In the genomic region with DNA sequence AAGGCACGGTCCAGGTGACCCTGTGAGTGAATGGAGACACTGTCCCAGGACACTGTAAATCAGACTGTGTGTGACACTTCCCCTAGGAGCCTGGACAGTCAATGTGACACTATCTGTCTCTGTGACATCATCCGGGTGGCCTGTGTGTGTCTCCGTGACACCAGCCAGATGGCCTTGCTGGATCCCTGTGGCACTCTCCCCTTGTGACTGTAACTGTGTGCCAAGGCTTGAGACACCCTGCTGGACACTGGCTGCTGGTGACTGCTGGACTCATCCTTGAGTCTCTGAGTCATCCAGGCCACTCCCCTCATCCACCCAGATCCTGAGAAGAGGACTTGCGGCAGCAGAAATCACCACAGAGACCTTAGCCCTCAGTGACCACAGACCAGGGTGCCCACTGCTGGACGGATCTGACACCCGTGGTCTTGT, we compare ENCODE assay signal across 9 cellular contexts. TPM values are rescaled to one million over a fixed set of nuclear protein-coding genes. Genes with fewer than 3 reads are reported as not detected.
DNase-seq lines count a peak whose midpoint lies in the region; ATAC-seq and TF ChIP-seq lines count a peak whose summit lies in the region.
"Had no signal": no experiment of that assay in that cellular context is flagged by ENCODE, and none has a peak within 500 bp of the region (broad histone marks: within the 10 kb centered on the region; RNA-seq: fewer than 3 reads in every experiment).

No MANE protein-coding gene starts in this region.

- H3K27me3 ChIP-seq in Caco-2 (replicated peaks; ENCODE audit: control insufficient read depth, insufficient read depth, low read length) (no peaks in the 10 kb centered on the region), esophagus muscularis mucosa (peaks cover 0 to 67% (median 0%) of the 10 kb centered on the region in 4 donors)

- CTCF ChIA-PET in Caco-2 (lab: Charles Lee): no interaction called here

- no peak overlapping the region for H3K27ac ChIP-seq in esophagus muscularis mucosa (replicated peaks in 1 of 4)

- no peaks in the 10 kb centered on the region for H3K27me3 Mint-ChIP-seq in Caco-2 (ENCODE audit: insufficient read depth, unreplicated experiment)
- H3K27me3 Mint-ChIP-seq in neural crest cell (ENCODE audit: low read depth): peaks cover 7% of the 10 kb centered on the region

- POLR2A ChIA-PET in Caco-2 (lab: Charles Lee): no interaction called here

- H3K4me1 Mint-ChIP-seq in Caco-2 (ENCODE audit: low read depth, unreplicated experiment) (peaks cover 8% of the 10 kb centered on the region), neural crest cell (peaks cover 27% of the 10 kb centered on the region)

- H3K36me3 Mint-ChIP-seq in Caco-2 (ENCODE audit: insufficient read depth, unreplicated experiment) (no peaks in the 10 kb centered on the region), neural crest cell (ENCODE audit: low read depth) (no peaks in the 10 kb centered on the region)

- ATAC-seq in esophagus mucosa: peak; percentile 54
- ATAC-seq in HG02759 (IDR thresholded peaks at IDR 0.05; ENCODE audit: unreplicated experiment): no peak

- H3K4me3 Mint-ChIP-seq in Caco-2 (ENCODE audit: unreplicated experiment) (no peak overlapping the region), neural crest cell (no peak overlapping the region)

- WGBS in esophagus muscularis mucosa: no CpG with 5 or more reads among the region's 6 CpGs

- intact Hi-C loops in Caco-2 (cut with micrococcal nuclease; ENCODE audit: unreplicated experiment) (no loop called here), esophagus muscularis mucosa (cut with DNase I) (no loop called here)

- DNase-seq in Caco-2 (no peak), RPMI7951 (ENCODE audit: low read depth) (peak; percentile 60), neural crest cell (ENCODE audit: low read depth, low spot score) (no peak), NCI-H345 treated with DMSO at 0.1 percent for 48 hours (lab: John Stamatoyannopoulos, UW; ENCODE audit: unreplicated experiment) (no peak), esophagus muscularis mucosa (ENCODE audit: extremely low spot score) (no peak), erythroblast (lab: John Stamatoyannopoulos, UW) (no peak)
- DNase-seq: SIG-M5 had no signal

- H3K36me3 ChIP-seq in Caco-2 (ENCODE audit: control insufficient read depth, insufficient read depth, low read length) (no peaks in the 10 kb centered on the region), esophagus muscularis mucosa (no peaks in the 10 kb centered on the region)

- no peaks in the 10 kb centered on the region for H3K4me1 ChIP-seq in Caco-2
- peaks cover 0 to 6% (median 5%) of the 10 kb centered on the region in 4 donors for H3K4me1 ChIP-seq in esophagus muscularis mucosa

- H3K27ac Mint-ChIP-seq in Caco-2 (ENCODE audit: unreplicated experiment) (peak overlapping the region; percentile 50), neural crest cell (ENCODE audit: unreplicated experiment) (peak overlapping the region; percentile 64)

- TF ChIP-seq EP300 in esophagus muscularis mucosa (IDR thresholded peaks at IDR 0.05): no peak

- no peak overlapping the region for H3K4me3 ChIP-seq in Caco-2 (ENCODE audit: low read depth, low read length)
- no peak overlapping the region for H3K4me3 ChIP-seq in esophagus muscularis mucosa

- TF ChIP-seq CTCF in Caco-2 (IDR thresholded peaks at IDR 0.05; ENCODE audit: insufficient read depth in 1 of 2, low read depth in 1 of 2, low read length in 1 of 2, severe bottlenecking in 1 of 2, unreplicated experiment in 1 of 2) (no peak), neural crest cell (conservative IDR thresholded peaks at IDR 0.05) (no peak), esophagus muscularis mucosa (IDR thresholded peaks at IDR 0.05) (no peak)

- no peaks in the 10 kb centered on the region for H3K9me3 ChIP-seq in Caco-2
- no peaks in the 10 kb centered on the region for H3K9me3 ChIP-seq in esophagus muscularis mucosa

- BruUV-seq in Caco-2 (replicated peaks; lab: Mats Ljungman, UMichigan): no TSS peak

- TF ChIP-seq POLR2A in esophagus muscularis mucosa (IDR thresholded peaks at IDR 0.05; ENCODE audit: low read depth) (no peak), erythroblast (IDR thresholded peaks at IDR 0.05; ENCODE audit: low read length) (no peak)

- H3K9me3 Mint-ChIP-seq in Caco-2 (ENCODE audit: unreplicated experiment) (no peaks in the 10 kb centered on the region), neural crest cell (no peaks in the 10 kb centered on the region)

RNA-seq across cellular contexts. Expression of a gene that starts 51.6 kb away (rescaled TPM):
- total RNA-seq in Caco-2 (2022) (28.4 and 28.9 TPM in 2 replicates), esophagus mucosa (55.2 TPM), neural crest cell (59.3 and 63.9 TPM in 2 replicates), esophagus muscularis mucosa (10 to 100 TPM in 3 of 4 donors, 1 to 10 TPM in 1; 6.2 to 18.7 (median 12.2) TPM)
- total RNA-seq in RPMI7951 (2014; rRNA removed; shearing (Covaris generic)): 12.1 and 18.0 TPM in 2 replicates

RNA-seq across cellular contexts. Expression of a gene that starts 51.8 kb away (rescaled TPM):
- total RNA-seq in Caco-2 (2022) (42.3 and 48.9 TPM in 2 replicates), esophagus mucosa (74.2 TPM), neural crest cell (84.9 and 95.6 TPM in 2 replicates), esophagus muscularis mucosa (10 to 100 TPM; 20.0 to 25.3 (median 21.0) TPM)
- 26.1 and 33.1 TPM in 2 replicates for total RNA-seq in RPMI7951 (2014; rRNA removed; shearing (Covaris generic))
